Comparison of ENCODE assay signal across 20 cellular contexts in the genomic region with DNA sequence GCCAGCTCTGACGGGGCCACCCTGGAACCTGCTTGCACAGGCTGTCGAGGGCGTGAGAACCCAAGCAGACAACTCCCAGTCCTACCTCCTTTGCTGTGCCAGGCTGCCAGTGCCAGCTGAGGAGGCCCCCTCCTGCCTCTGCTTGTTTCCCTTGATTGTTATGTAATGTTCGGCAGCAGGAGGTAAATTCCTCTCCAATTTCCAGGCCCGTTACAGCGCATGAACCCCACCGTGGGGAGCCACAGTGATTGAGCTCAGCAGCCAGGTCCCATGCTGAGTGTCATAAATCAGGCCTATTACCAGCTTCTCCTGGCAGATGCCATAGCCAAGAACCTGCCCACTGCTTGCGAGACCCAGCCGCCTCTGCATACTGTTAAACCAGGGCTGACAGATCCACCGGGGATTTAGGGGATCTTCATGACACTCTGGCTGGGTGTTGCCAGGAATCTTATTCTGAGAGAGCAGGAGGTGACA.
DNase-seq lines count a peak whose midpoint lies in the region; ATAC-seq and TF ChIP-seq lines count a peak whose summit lies in the region.
"Had no signal": no experiment of that assay in that cellular context is flagged by ENCODE, and none has a peak within 500 bp of the region (broad histone marks: within the 10 kb centered on the region; RNA-seq: fewer than 3 reads in every experiment).

No MANE protein-coding gene starts in this region.

- DNase-seq in A673 (ENCODE audit: low spot score) (peak; percentile 93), NCI-H446 (lab: John Stamatoyannopoulos, UW) (peak; percentile 83 to 84), GM20000 (ENCODE audit: low spot score) (no peak), KG1 (lab: John Stamatoyannopoulos, UW) (no peak), H4 (ENCODE audit: low spot score) (no peak)
- DNase-seq: activated CD4-positive, alpha-beta T cell treated with anti-CD3 and anti-CD28 coated beads, Interleukin-2, amount 50 U/mL, for 48 hours; activated T-cell treated with anti-CD3 and anti-CD28 coated beads, Interleukin-2, amount 50 U/mL, for 1 hour; CD4-positive, alpha-beta memory T cell; gastrocnemius medialis; GOT3; Kasumi-1; left ventricle myocardium superior; occipital lobe; stimulated activated CD4-positive, alpha-beta T cell treated with anti-CD3 and anti-CD28 coated beads, Interleukin-4, amount 100 ng/mL, for 1 hour; T-helper 1 cell had no signal

- peaks cover 54% of the 10 kb centered on the region for H3K27me3 ChIP-seq in A673 (replicated peaks; ENCODE audit: insufficient read depth, low read depth, low read length, poor library complexity)
- peaks cover 12% of the 10 kb centered on the region for H3K27me3 ChIP-seq in HUES48 (ENCODE audit: control insufficient read depth, insufficient read depth, low read length)
- peaks cover 30% of the 10 kb centered on the region for H3K27me3 ChIP-seq in iPS-18a (ENCODE audit: control insufficient read depth, insufficient read depth, low read length)
- H3K27me3 ChIP-seq: gastrocnemius medialis had no signal

- H3K27ac ChIP-seq in A673 (ENCODE audit: low read depth, low read length, poor library complexity, severe bottlenecking) = no peak overlapping the region
- H3K27ac ChIP-seq in HUES48 (ENCODE audit: low read depth, low read length) = no peak overlapping the region
- no peak overlapping the region for H3K27ac ChIP-seq in iPS-18a (ENCODE audit: low read length)
- H3K27ac ChIP-seq: coronary artery, gastrocnemius medialis had no signal

- H3K36me3 ChIP-seq in A673 (ENCODE audit: insufficient read depth, low read length, poor library complexity, severe bottlenecking) (no peaks in the 10 kb centered on the region), HUES48 (ENCODE audit: control insufficient read depth, insufficient read depth, low read length) (no peaks in the 10 kb centered on the region), iPS-18a (ENCODE audit: control insufficient read depth, low read depth, low read length) (no peaks in the 10 kb centered on the region)
- H3K36me3 ChIP-seq: gastrocnemius medialis had no signal

- ATAC-seq in GM18870 (IDR thresholded peaks at IDR 0.05; ENCODE audit: unreplicated experiment) = no peak
- ATAC-seq: left ventricle myocardium superior, Right ventricle myocardium inferior had no signal

- POLR2A ChIA-PET in A673 (lab: Charles Lee; ENCODE audit: low non-redundant PET) = no interaction called here

- CTCF ChIA-PET in A673 (lab: Charles Lee) = no interaction called here

- H3K9ac ChIP-seq in HUES48 (ENCODE audit: low read depth, low read length) = no peak overlapping the region
- H3K9ac ChIP-seq in iPS-18a (ENCODE audit: low read length) = no peak overlapping the region

- no peak for TF ChIP-seq CTCF in A673 (conservative IDR thresholded peaks at IDR 0.05; ENCODE audit: low read depth, low read length)
- no peak for TF ChIP-seq CTCF in GM20000 (IDR thresholded peaks at IDR 0.05; ENCODE audit: extremely low read depth, missing control alignments)

- no peak overlapping the region for H3K4me3 ChIP-seq in A673 (ENCODE audit: low read depth, low read length, poor library complexity, severe bottlenecking)
- peak overlapping the region; percentile 9; the same call in 1 of the 2 replicates for H3K4me3 ChIP-seq in HUES48 (ENCODE audit: low read depth, low read length)
- H3K4me3 ChIP-seq in iPS-18a (ENCODE audit: low read length) = peak overlapping the region; percentile 41
- H3K4me3 ChIP-seq: coronary artery, gastrocnemius medialis had no signal

- peaks cover 13% of the 10 kb centered on the region for H3K4me1 ChIP-seq in A673 (ENCODE audit: insufficient read depth, low read length, poor library complexity, severe bottlenecking)
- H3K4me1 ChIP-seq in HUES48 (ENCODE audit: control insufficient read depth, insufficient read depth, low read length) = peaks cover 33% of the 10 kb centered on the region
- peaks cover 32% of the 10 kb centered on the region for H3K4me1 ChIP-seq in iPS-18a (ENCODE audit: control insufficient read depth, low read depth, low read length)

- no TSS peak for BruUV-seq in A673 (replicated peaks; lab: Mats Ljungman, UMichigan)

- intact Hi-C loops in A673 (cut with micrococcal nuclease; ENCODE audit: unreplicated experiment) = no loop called here

- H3K9me3 ChIP-seq in A673 (ENCODE audit: low read depth, low read length, poor library complexity, severe bottlenecking) = no peaks in the 10 kb centered on the region
- H3K9me3 ChIP-seq in HUES48 (ENCODE audit: control insufficient read depth, insufficient read depth, low read length) = peaks cover 6% of the 10 kb centered on the region; the same call in 1 of the 2 replicates
- no peaks in the 10 kb centered on the region for H3K9me3 ChIP-seq in iPS-18a (ENCODE audit: control insufficient read depth, low read depth, low read length)
- H3K9me3 ChIP-seq: gastrocnemius medialis had no signal

Comparison
In these comparisons a context has a peak if more than half of its experiments do, and no peak if none do; other contexts are left out.
1. DNase-seq: peak in A673 (single experiment) and NCI-H446 (2 of 2); none in GM20000 (single experiment), KG1 (single experiment) and H4 (single experiment).